12 cellular contexts compared by ENCODE assay signal in genomic region chr6:30876039-30876730, GRCh38. TPM values are rescaled to one million over a fixed set of nuclear protein-coding genes. Genes with fewer than 3 reads are reported as not detected.
DNase-seq lines count a peak whose midpoint lies in the region; ATAC-seq and TF ChIP-seq lines count a peak whose summit lies in the region.
"Had no signal": no experiment of that assay in that cellular context is flagged by ENCODE, and none has a peak within 500 bp of the region (broad histone marks: within the 10 kb centered on the region; RNA-seq: fewer than 3 reads in every experiment).

No MANE protein-coding gene starts in this region.

- TF ChIP-seq EP300 in ovary (IDR thresholded peaks at IDR 0.05), result no peak

- no peak overlapping the region for H3K4ac ChIP-seq in mesendoderm (ENCODE audit: low read depth, low read length)

- H3K56ac ChIP-seq in mesendoderm (ENCODE audit: low read length), result no peak overlapping the region

- no peak for TF ChIP-seq CTCF in ovary (IDR thresholded peaks at IDR 0.05)
- no peak for TF ChIP-seq CTCF in left ventricle myocardium inferior (IDR thresholded peaks at IDR 0.05; ENCODE audit: borderline replicate concordance)

- intact Hi-C loops in ovary (cut with DNase I), result loop anchor here (2.0 to 10.0 kb wide), 3 partner anchors 47 to 199 kb away; no protein-coding TSS in a partner anchor
- intact Hi-C loops in left ventricle myocardium inferior (cut with micrococcal nuclease), result loop anchor here (5.0 kb wide), 1 partner anchor 49 kb away; no protein-coding TSS in a partner anchor

- peaks cover 6% of the 10 kb centered on the region for H3K4me1 ChIP-seq in ovary (ENCODE audit: insufficient read depth)
- peaks cover 17% of the 10 kb centered on the region for H3K4me1 ChIP-seq in left ventricle myocardium inferior
- peaks cover 7% of the 10 kb centered on the region for H3K4me1 ChIP-seq in mesendoderm (ENCODE audit: control insufficient read depth, low read depth, low read length)

- H3K4me2 ChIP-seq in mesendoderm (ENCODE audit: low read length), result no peak overlapping the region

- DNase-seq in Ammon's horn (ENCODE audit: low spot score), result peak; percentile 43
- DNase-seq in NCI-H2196 treated with DMSO at 0.1 percent for 48 hours (lab: John Stamatoyannopoulos, UW; ENCODE audit: unreplicated experiment), result peak; percentile 24
- DNase-seq in dermis blood vessel endothelial cell, result peak; percentile 97
- peak; percentile 63 to 81 (median 68) for DNase-seq in ovary
- no peak for DNase-seq in left ventricle myocardium inferior
- no peak for DNase-seq in SW480 (ENCODE audit: low spot score)
- DNase-seq in mesendoderm, result no peak
- DNase-seq: KG1, midbrain had no signal

- H3K23ac ChIP-seq in mesendoderm (ENCODE audit: low read length), result no peak overlapping the region

- WGBS in ovary, 3 donors, result 26 to 31% (median 28%) methylated on average over 4 of the region's 4 CpGs
- WGBS in mesendoderm (ENCODE audit: extremely low coverage, insufficient coverage, low lambda C conversion rate), result no CpG with 5 or more reads among the region's 4 CpGs

- H3K18ac ChIP-seq in mesendoderm (ENCODE audit: low read length), result no peak overlapping the region

- no peak overlapping the region for H2BK5ac ChIP-seq in mesendoderm (ENCODE audit: low read length)

- no peak for ATAC-seq in HG03342 (IDR thresholded peaks at IDR 0.05; ENCODE audit: unreplicated experiment)

- no peak for TF ChIP-seq POLR2A in ovary (IDR thresholded peaks at IDR 0.05)

- H4K8ac ChIP-seq in mesendoderm (ENCODE audit: low read depth, low read length), result no peak overlapping the region

- H2BK120ac ChIP-seq in mesendoderm (ENCODE audit: low read depth, low read length), result no peak overlapping the region

- H3K27me3 ChIP-seq in ovary (no peaks in the 10 kb centered on the region), left ventricle myocardium inferior (ENCODE audit: low read depth) (no peaks in the 10 kb centered on the region), mesendoderm (ENCODE audit: insufficient read depth, low read length, poor library complexity) (no peaks in the 10 kb centered on the region)
- H3K27me3 ChIP-seq: cardiac muscle cell had no signal

- no peaks in the 10 kb centered on the region for H3K79me1 ChIP-seq in mesendoderm (ENCODE audit: low read length)

- H3K4me3 ChIP-seq in ovary, result no peak overlapping the region
- no peak overlapping the region for H3K4me3 ChIP-seq in left ventricle myocardium inferior
- no peak overlapping the region for H3K4me3 ChIP-seq in mesendoderm (ENCODE audit: low read length)
- H3K4me3 ChIP-seq: cardiac muscle cell had no signal

- H2AK5ac ChIP-seq in mesendoderm (ENCODE audit: low read length), result no peak overlapping the region

- peak overlapping the region; percentile 1 to 72 for H3K27ac ChIP-seq in ovary
- H3K27ac ChIP-seq in left ventricle myocardium inferior (replicated peaks), result no peak overlapping the region
- no peak overlapping the region for H3K27ac ChIP-seq in mesendoderm (ENCODE audit: low read depth, low read length)
- H3K27ac ChIP-seq: cardiac muscle cell had no signal

- no peaks in the 10 kb centered on the region for H3K9me3 ChIP-seq in ovary
- H3K9me3 ChIP-seq in left ventricle myocardium inferior (replicated peaks), result peaks cover 10% of the 10 kb centered on the region

- no peak overlapping the region for H2BK15ac ChIP-seq in mesendoderm (replicated peaks; ENCODE audit: low read depth)

- no peak overlapping the region for H3K9ac ChIP-seq in mesendoderm (ENCODE audit: low read length)

- no peak overlapping the region for H4K5ac ChIP-seq in mesendoderm (ENCODE audit: low read length)

- H3K79me2 ChIP-seq in mesendoderm (ENCODE audit: control insufficient read depth, insufficient read depth, low read length), result no peaks in the 10 kb centered on the region

- H3K36me3 ChIP-seq in ovary, result no peaks in the 10 kb centered on the region
- H3K36me3 ChIP-seq in left ventricle myocardium inferior, result no peaks in the 10 kb centered on the region
- H3K36me3 ChIP-seq in mesendoderm (ENCODE audit: control insufficient read depth, insufficient read depth, low read length), result no peaks in the 10 kb centered on the region
- H3K36me3 ChIP-seq: cardiac muscle cell had no signal

RNA-seq across cellular contexts. Expression of gene DDR1, which starts 8.1 kb away (rescaled TPM):
- total RNA-seq in dermis blood vessel endothelial cell, result 8.5 and 9.1 TPM in 2 replicates
- total RNA-seq in ovary, result 100 to 1,000 TPM in 2 of 7 donors, 10 to 100 TPM in 5; 20.1 to 116 (median 83.7) TPM
- 10 to 100 TPM; 21.7 to 35.4 TPM for polyA plus RNA-seq in ovary
- 28.2 TPM for total RNA-seq in left ventricle myocardium inferior
- 59.0 TPM for polyA plus RNA-seq in mesendoderm (2013, experiment 1 of 2)
- polyA plus RNA-seq in mesendoderm (2013, experiment 2 of 2), result 57.2 TPM

RNA-seq across cellular contexts. Expression of gene GTF2H4, which starts 31.8 kb away (rescaled TPM):
- total RNA-seq in dermis blood vessel endothelial cell (16.2 and 26.4 TPM in 2 replicates), ovary (10 to 100 TPM in 6 of 7 donors, 1 to 10 TPM in 1; 5.6 to 43.9 (median 25.7) TPM), left ventricle myocardium inferior (23.0 TPM)
- 10 to 100 TPM; 22.0 to 24.5 TPM for polyA plus RNA-seq in ovary
- 43.8 TPM for polyA plus RNA-seq in mesendoderm (2013, experiment 1 of 2)
- polyA plus RNA-seq in mesendoderm (2013, experiment 2 of 2), result 46.5 TPM

RNA-seq across cellular contexts. Expression of gene VARS2, which starts 37.9 kb away (rescaled TPM):
- 11.7 and 20.5 TPM in 2 replicates for total RNA-seq in dermis blood vessel endothelial cell
- total RNA-seq in ovary, result 10 to 100 TPM in 6 of 7 donors, 1 to 10 TPM in 1; 6.7 to 32.3 (median 19.8) TPM
- 10 to 100 TPM; 17.0 to 23.4 TPM for polyA plus RNA-seq in ovary
- 21.0 TPM for total RNA-seq in left ventricle myocardium inferior
- 12.1 TPM for polyA plus RNA-seq in mesendoderm (2013, experiment 1 of 2)
- polyA plus RNA-seq in mesendoderm (2013, experiment 2 of 2), result 13.9 TPM

RNA-seq across cellular contexts. Expression of gene SFTA2, which starts 55.8 kb away (rescaled TPM):
- not detected in 2 replicates for total RNA-seq in dermis blood vessel endothelial cell
- 1 to 10 TPM in 1 of 7 donors, under 1 TPM in 2, not detected in 4; 0.80 to 3.1 (median 0.82) TPM for total RNA-seq in ovary
- not detected for polyA plus RNA-seq in ovary
- total RNA-seq in left ventricle myocardium inferior, result not detected
- not detected for polyA plus RNA-seq in mesendoderm (2013, experiment 1 of 2)
- polyA plus RNA-seq in mesendoderm (2013, experiment 2 of 2), result not detected
- total RNA-seq: cardiac muscle cell, H4 had no signal

Comparison
In these comparisons a context has a peak if more than half of its experiments do, and no peak if none do; other contexts are left out.
1. DNase-seq: peak in Ammon's horn (single experiment), NCI-H2196 treated with DMSO at 0.1 percent for 48 hours (single experiment), dermis blood vessel endothelial cell (single experiment) and ovary (5 of 5); none in left ventricle myocardium inferior (single experiment), SW480 (single experiment) and mesendoderm (single experiment).
2. H3K27ac ChIP-seq: peak in ovary (2 of 2); none in left ventricle myocardium inferior (single experiment) and mesendoderm (single experiment).